Comparison of ENCODE assay signal across 22 cellular contexts in genomic region chr1:236098267-236098666, GRCh38. TPM values are rescaled to one million over a fixed set of nuclear protein-coding genes. Genes with fewer than 3 reads are reported as not detected.
"Had no signal": no experiment of that assay in that cellular context is flagged by ENCODE, and none has a peak within 500 bp of the region (broad histone marks: within the 10 kb centered on the region; RNA-seq: fewer than 3 reads in every experiment).

No MANE protein-coding gene starts in this region.

- H3K27ac ChIP-seq: KMS-11, Peyer's patch, SJCRH30 had no signal

- H3K9ac ChIP-seq: KMS-11 had no signal

- H3K9me3 ChIP-seq: SJCRH30 had no signal

- H3K27me3 ChIP-seq: Peyer's patch, SJCRH30 had no signal

- H3K4me2 ChIP-seq: KMS-11 had no signal

- H3K4me3 ChIP-seq: Peyer's patch, SJCRH30 had no signal

- DNase-seq: IMR-90, Kasumi-1, MM.1S, NCI-H1092 treated with DMSO at 0.1 percent for 48 hours, NCI-H1436, NCI-H187, NCI-H2029, NCI-H2081 treated with DMSO at 0.1 percent for 48 hours, NCI-H2171, NCI-H226, NCI-H446, NCI-H510A, NCI-H524 treated with DMSO at 0.1 percent for 48 hours, NCI-H69, NCI-H774, Peyer's patch, SHP77 treated with DMSO at 0.1 percent for 48 hours, SJCRH30 had no signal

- H3K36me3 ChIP-seq: Peyer's patch, SJCRH30 had no signal

- H3K4me1 ChIP-seq: Peyer's patch, SJCRH30 had no signal

- ATAC-seq: Right ventricle myocardium inferior, SK-N-SH treated with all-trans-retinoic acid at 6 μM for 48 hours had no signal

RNA-seq across cellular contexts. Expression of gene NID1, which starts 33.4 kb away (rescaled TPM):
- total RNA-seq: HT-29 had no signal
